In genomic region chr10:7298495-7298894, GRCh38 we compare ENCODE assay signal across 19 cellular contexts.
A peak's percentile ranks its signal among the peaks of the same experiment; 100 is the strongest.
DNase-seq lines count a peak whose midpoint lies in the region; ATAC-seq, FAIRE-seq and TF ChIP-seq lines count a peak whose summit lies in the region.
"Had no signal": no experiment of that assay in that cellular context is flagged by ENCODE, and none has a peak within 500 bp of the region (broad histone marks: within the 10 kb centered on the region; RNA-seq: fewer than 3 reads in every experiment).

No MANE protein-coding gene starts in this region.

- H3K4me3 Mint-ChIP-seq in neural crest cell: no peak overlapping the region
- H3K4me3 Mint-ChIP-seq: CD4-positive, alpha-beta T cell; H9 had no signal

- WGBS in GM12878 (ENCODE audit: insufficient coverage, insufficient replicate concordance, low lambda C conversion rate, missing lambda C conversion rate): 79% methylated on average over 7 of the region's 7 CpGs

- peaks cover 24% of the 10 kb centered on the region; the same call in 1 of the 2 replicates for H3K4me1 ChIP-seq in HEK293 (ENCODE audit: control insufficient read depth, insufficient read depth, low read length)
- no peaks in the 10 kb centered on the region for H3K4me1 ChIP-seq in GM12878 (ENCODE audit: control insufficient read depth, insufficient read depth, low read length)
- H3K4me1 ChIP-seq in SJCRH30: peaks cover 8% of the 10 kb centered on the region; the same call in 1 of the 2 replicates
- H3K4me1 ChIP-seq: Caco-2 had no signal

- H3K27ac ChIP-seq in HEK293 (ENCODE audit: extremely low read depth, low read depth, low read length) (no peak overlapping the region), GM12878 (ENCODE audit: control insufficient read depth, insufficient read depth) (no peak overlapping the region), SJCRH30 (no peak overlapping the region)

- intact Hi-C loops in GM12878 (cut with micrococcal nuclease; ENCODE audit: unreplicated experiment): no loop called here

- H3K36me3 ChIP-seq in HEK293 (ENCODE audit: control insufficient read depth in 2 of 2, insufficient read depth in 1 of 2, low read length in 2 of 2) (no peaks in the 10 kb centered on the region), GM12878 (ENCODE audit: control insufficient read depth in 2 of 2, insufficient read depth in 2 of 2, low read length in 1 of 2) (peaks cover 13 to 17% of the 10 kb centered on the region in 2 experiments; a peak in 3 of 4 replicates), SJCRH30 (no peaks in the 10 kb centered on the region)
- H3K36me3 ChIP-seq: BE2C had no signal

- H3K9me3 Mint-ChIP-seq in neural crest cell: no peaks in the 10 kb centered on the region
- peaks cover 0 to 4% of the 10 kb centered on the region in 2 donors for H3K9me3 Mint-ChIP-seq in activated naive CD4-positive, alpha-beta T cell treated with anti-CD3 and anti-CD28 coated beads, Interleukin-2, amount 50 U/mL, for 72 hours
- H3K9me3 Mint-ChIP-seq: H9 had no signal

- RAD21 ChIA-PET in GM12878 (lab: Charles Lee; ENCODE audit: unreplicated experiment): no interaction called here

- peak overlapping the region; percentile 58 for H3K27ac Mint-ChIP-seq in neural crest cell (ENCODE audit: unreplicated experiment)
- H3K27ac Mint-ChIP-seq in activated naive CD4-positive, alpha-beta T cell treated with anti-CD3 and anti-CD28 coated beads, Interleukin-2, amount 50 U/mL, for 72 hours: no peak overlapping the region
- H3K27ac Mint-ChIP-seq: CD4-positive, alpha-beta T cell had no signal

- H3K9me3 ChIP-seq in HEK293 (ENCODE audit: control insufficient read depth, insufficient read depth, low read depth, low read length) (no peaks in the 10 kb centered on the region), GM12878 (replicated peaks; ENCODE audit: control insufficient read depth, insufficient read depth, low read length) (no peaks in the 10 kb centered on the region), SJCRH30 (replicated peaks) (no peaks in the 10 kb centered on the region)
- H3K9me3 ChIP-seq: BE2C, Caco-2 had no signal

- ATAC-seq in GM12878 (no peak), HG03520 (IDR thresholded peaks at IDR 0.05; ENCODE audit: unreplicated experiment) (no peak)
- ATAC-seq in activated naive CD4-positive, alpha-beta T cell treated with anti-CD3 and anti-CD28 coated beads, Interleukin-2, amount 50 U/mL, for 72 hours: no peak
- ATAC-seq: HepG2 had no signal

- BruUV-seq in GM12878 (replicated peaks; lab: Mats Ljungman, UMichigan): no TSS peak

- H3K27me3 ChIP-seq in GM12878 (replicated peaks in 1 of 2; ENCODE audit: control insufficient read depth in 2 of 2, insufficient read depth in 2 of 2, low read length in 1 of 2): no peaks in the 10 kb centered on the region
- no peaks in the 10 kb centered on the region for H3K27me3 ChIP-seq in SJCRH30
- H3K27me3 ChIP-seq: BE2C had no signal

- H3K27me3 Mint-ChIP-seq in neural crest cell (ENCODE audit: low read depth): no peaks in the 10 kb centered on the region
- H3K27me3 Mint-ChIP-seq: CD4-positive, alpha-beta T cell had no signal

- TF ChIP-seq EP300 in GM12878 (IDR thresholded peaks at IDR 0.05; ENCODE audit: borderline replicate concordance in 1 of 2, control insufficient read depth in 1 of 2, low read depth in 2 of 2, low read length in 2 of 2): no peak

- TF ChIP-seq RAD21 in GM12878 (IDR thresholded peaks at IDR 0.05; ENCODE audit: insufficient read depth, low read depth, low read length): no peak

- no peaks in the 10 kb centered on the region for H3K36me3 Mint-ChIP-seq in neural crest cell (ENCODE audit: low read depth)
- H3K36me3 Mint-ChIP-seq in activated naive CD4-positive, alpha-beta T cell treated with anti-CD3 and anti-CD28 coated beads, Interleukin-2, amount 50 U/mL, for 72 hours: peaks cover 13 to 50% of the 10 kb centered on the region in 2 donors

- H3K9ac ChIP-seq in GM12878 (ENCODE audit: control insufficient read depth, insufficient read depth, low read length): no peak overlapping the region

- peaks cover 22% of the 10 kb centered on the region for H3K4me1 Mint-ChIP-seq in neural crest cell

- CTCF ChIA-PET in HEK293 (lab: Yijun Ruan, JAX): no interaction called here
- CTCF ChIA-PET in GM12878 (lab: Yijun Ruan, JAX): no interaction called here

- H2AFZ ChIP-seq in GM12878 (ENCODE audit: control insufficient read depth, low read depth, low read length): no peak overlapping the region

- POLR2A ChIA-PET in HEK293 (lab: Yijun Ruan, JAX): no interaction called here
- POLR2A ChIA-PET in GM12878 (lab: Charles Lee): no interaction called here

- TF ChIP-seq CTCF in HEK293 (tag by site-specific recombination; IDR thresholded peaks at IDR 0.05) (no peak), GM12878 (IDR thresholded peaks at IDR 0.05 in 2 of 3, conservative IDR thresholded peaks at IDR 0.05 in 1 of 3; ENCODE audit: control insufficient read depth in 2 of 3, extremely low read depth in 1 of 3, insufficient read depth in 1 of 3, low read depth in 3 of 3, low read length in 3 of 3) (no peak), neural crest cell (conservative IDR thresholded peaks at IDR 0.05) (no peak)

- no peak for FAIRE-seq in GM12878 (lab: Jason Lieb, UNC)
- FAIRE-seq: A204.1, D721Med, G401.6, H1, HepG2 had no signal

- peaks cover 2% of the 10 kb centered on the region; the same call in 1 of the 2 replicates for H4K20me1 ChIP-seq in GM12878 (ENCODE audit: control insufficient read depth, insufficient read depth)

- in situ Hi-C loops in GM12878 (cut with MboI): no loop called here

- DNase-seq in GM12878 (ENCODE audit: low read depth, low spot score) (no peak), neural crest cell (ENCODE audit: low read depth, low spot score) (no peak), ecto neural progenitor cell (ENCODE audit: low spot score) (no peak), SJCRH30 (no peak)
- no peak for DNase-seq in activated naive CD4-positive, alpha-beta T cell treated with anti-CD3 and anti-CD28 coated beads, Interleukin-2, amount 50 U/mL, for 72 hours (ENCODE audit: low spot score in 2 of 2)
- DNase-seq: ACHN; BE2C; C1 segment of cervical spinal cord; Caco-2; CD4-positive, alpha-beta T cell; H9; KG1 had no signal

- H3K4me3 ChIP-seq in HEK293 (ENCODE audit: low read depth, low read length) (no peak overlapping the region), GM12878 (no peak overlapping the region), SJCRH30 (no peak overlapping the region)

- TF ChIP-seq POLR2A in GM12878 (IDR thresholded peaks at IDR 0.05; ENCODE audit: low read depth, low read length): no peak

- no peak overlapping the region for H3K4me2 ChIP-seq in GM12878 (ENCODE audit: control insufficient read depth, insufficient read depth)

- SMC1A ChIA-PET in GM12878 (lab: Charles Lee; ENCODE audit: uncharacterized antibody, unreplicated experiment): interaction anchor here (0.6 kb wide), 1 partner anchor 77 kb away, joined by 5 read pairs; no protein-coding TSS in a partner anchor

- H3K79me2 ChIP-seq in GM12878 (ENCODE audit: control insufficient read depth, insufficient read depth, low read length): peaks cover 57% of the 10 kb centered on the region

TF ChIP-seq in HEK293, 187 proteins besides CTCF, POLR2A, EP300 and RAD21 (continues in another document):
- peak; percentile 82 for TF ChIP-seq ZSCAN4 (tag by site-specific recombination; IDR thresholded peaks at IDR 0.05)
- no peak for TF ChIP-seq ZNF645 (tag by site-specific recombination; IDR thresholded peaks at IDR 0.05)
- 0 out of 2 replicates have a peak, but pooled peaks have one; percentile 29 for TF ChIP-seq SCRT1 (tag by site-specific recombination; IDR thresholded peaks at IDR 0.05; ENCODE audit: borderline replicate concordance)
- TF ChIP-seq ZNF114 (tag by site-specific recombination; IDR thresholded peaks at IDR 0.05): no peak

TF ChIP-seq in GM12878, 131 proteins besides CTCF, POLR2A, EP300 and RAD21:
- TF ChIP-seq ATF2 (IDR thresholded peaks at IDR 0.05; ENCODE audit: low read length) (no peak), BCL3 (IDR thresholded peaks at IDR 0.05; ENCODE audit: borderline replicate concordance, insufficient read depth, low read depth, low read length, poor library complexity, severe bottlenecking) (peak; percentile 90), PBX3 (IDR thresholded peaks at IDR 0.05; ENCODE audit: insufficient replicate concordance, low read depth, low read length) (peak; percentile 49), TCF3 (IDR thresholded peaks at IDR 0.05; ENCODE audit: borderline replicate concordance, insufficient read depth, low read depth, low read length) (peak; percentile 10; the same call in 1 of the 2 replicates)

Comparison
In these comparisons a context has a peak if more than half of its experiments do, and no peak if none do; other contexts are left out.
1. Of the 9 proteins assayed by ChIP-seq in both HEK293 and GM12878: peak only in HEK293: none; only in GM12878: PBX3; in both: none; in neither: 8.